In the genomic region with DNA sequence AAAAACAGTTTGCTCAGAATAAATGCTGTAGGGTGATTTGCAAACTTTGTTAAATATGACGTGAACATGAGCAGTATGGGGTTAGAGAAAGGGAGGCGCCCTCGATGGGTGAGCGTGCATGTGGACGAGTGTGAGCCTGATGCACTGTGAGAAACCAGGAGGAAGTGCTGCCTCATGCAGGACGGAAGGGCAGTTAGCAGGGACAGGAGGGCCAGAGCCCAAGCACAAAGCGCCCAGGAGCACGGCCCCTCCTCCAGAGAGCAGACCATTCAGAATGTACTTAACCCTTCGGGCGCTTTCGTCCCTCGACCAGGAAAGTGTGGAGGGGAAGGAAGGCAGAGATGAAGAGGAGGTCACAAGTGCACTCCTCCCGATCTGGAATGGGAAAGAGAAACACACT, we compare ENCODE assay signal across 13 cellular contexts. TPM values are rescaled to one million over a fixed set of nuclear protein-coding genes. Genes with fewer than 3 reads are reported as not detected.
DNase-seq lines count a peak whose midpoint lies in the region; ATAC-seq, FAIRE-seq and TF ChIP-seq lines count a peak whose summit lies in the region.
"Had no signal": no experiment of that assay in that cellular context is flagged by ENCODE, and none has a peak within 500 bp of the region (broad histone marks: within the 10 kb centered on the region; RNA-seq: fewer than 3 reads in every experiment).

No MANE protein-coding gene starts in this region.

- H3K27ac Mint-ChIP-seq in astrocyte (ENCODE audit: unreplicated experiment) (peak overlapping the region; percentile 70), nephron (peak overlapping the region; percentile 85 to 94 (median 86))

- H3K36me3 ChIP-seq in astrocyte (ENCODE audit: insufficient read depth, low read length) = peaks cover 18% of the 10 kb centered on the region

- ATAC-seq in left cardiac atrium (peak; percentile 63 to 69), HG02798 (IDR thresholded peaks at IDR 0.05; ENCODE audit: poor library complexity, unreplicated experiment) (no peak), HG03097 (IDR thresholded peaks at IDR 0.05; ENCODE audit: low FRiP score, unreplicated experiment) (no peak)
- ATAC-seq: stimulated activated naive CD8-positive, alpha-beta T cell treated with anti-CD3 and anti-CD28 coated beads, Interleukin-15, Interleukin-2, amounts not matched to agents 100 U/mL and 50 U/mL, for 24 hours had no signal

- no peak overlapping the region for H3K4me3 ChIP-seq in astrocyte (ENCODE audit: insufficient read depth, low read depth, low read length)

- intact Hi-C loops in left cardiac atrium (cut with DNase I) = no loop called here

- TF ChIP-seq CTCF in astrocyte (IDR thresholded peaks at IDR 0.05; ENCODE audit: insufficient read depth, low read depth, low read length) (no peak), nephron (IDR thresholded peaks at IDR 0.05; ENCODE audit: unreplicated experiment in 3 of 3) (no peak)

- H3K79me2 ChIP-seq in astrocyte (ENCODE audit: insufficient read depth, low read length) = no peaks in the 10 kb centered on the region

- peak overlapping the region; percentile 38 for H3K4me2 ChIP-seq in astrocyte (ENCODE audit: low read length)

- H3K4me1 Mint-ChIP-seq in astrocyte (ENCODE audit: low read depth, unreplicated experiment) = peaks cover 50% of the 10 kb centered on the region
- peaks cover 56% of the 10 kb centered on the region for H3K4me1 Mint-ChIP-seq in nephron

- no peak overlapping the region for H3K4me3 Mint-ChIP-seq in astrocyte (ENCODE audit: unreplicated experiment)
- peak overlapping the region; percentile 1 to 44 (median 13) for H3K4me3 Mint-ChIP-seq in nephron

- no peaks in the 10 kb centered on the region for H3K27me3 ChIP-seq in astrocyte (ENCODE audit: insufficient read depth, low read length)

- DNase-seq in EH (ENCODE audit: low read depth) (peak; percentile 31), astrocyte (ENCODE audit: low read depth) (peak; percentile 34), left cardiac atrium (peak; percentile 50), GM19238 (ENCODE audit: insufficient read length, low spot score) (no peak)
- no peak for DNase-seq in central memory CD4-positive, alpha-beta T cell
- DNase-seq: activated naive CD4-positive, alpha-beta T cell treated with Interleukin-2 at 50 U/mL for 16 hours; NCI-H446; stimulated activated naive CD8-positive, alpha-beta T cell treated with anti-CD3 and anti-CD28 coated beads, Interleukin-15, Interleukin-2, amounts not matched to agents 100 U/mL and 50 U/mL, for 24 hours; T-helper 2 cell had no signal

- H3K4me1 ChIP-seq in astrocyte (ENCODE audit: insufficient read depth, low read length) = peaks cover 49% of the 10 kb centered on the region

- H3K27ac ChIP-seq in astrocyte (ENCODE audit: low read depth, low read length) = peak overlapping the region; percentile 22
- H3K27ac ChIP-seq: C4-2B had no signal

- H3K9me3 ChIP-seq in astrocyte (ENCODE audit: insufficient read depth, low read depth, low read length) = no peaks in the 10 kb centered on the region

- no peaks in the 10 kb centered on the region for H3K9me3 Mint-ChIP-seq in astrocyte (ENCODE audit: unreplicated experiment)
- H3K9me3 Mint-ChIP-seq in nephron = no peaks in the 10 kb centered on the region

- no peaks in the 10 kb centered on the region for H4K20me1 ChIP-seq in astrocyte (ENCODE audit: insufficient read depth, low read length)

- no peaks in the 10 kb centered on the region for H3K27me3 Mint-ChIP-seq in astrocyte (ENCODE audit: low read depth, unreplicated experiment)
- H3K27me3 Mint-ChIP-seq in nephron (ENCODE audit: low read depth) = no peaks in the 10 kb centered on the region

- peaks cover 7% of the 10 kb centered on the region for H3K36me3 Mint-ChIP-seq in astrocyte (ENCODE audit: low read depth, unreplicated experiment)
- H3K36me3 Mint-ChIP-seq in nephron (ENCODE audit: low read depth) = peaks cover 27% of the 10 kb centered on the region

- FAIRE-seq in astrocyte (lab: Jason Lieb, UNC) = no peak

- H2AFZ ChIP-seq in astrocyte (ENCODE audit: low read depth, low read length) = no peak overlapping the region

- H3K9ac ChIP-seq in astrocyte (ENCODE audit: low read length) = peak overlapping the region; percentile 2

RNA-seq across cellular contexts. Expression of a gene that starts 44.9 kb away (rescaled TPM):
- total RNA-seq in astrocyte (6.8 and 8.6 TPM in 2 replicates), left cardiac atrium (10 to 100 TPM; 10.9 to 11.5 TPM)

RNA-seq across cellular contexts. Expression of a gene that starts 51.2 kb away (rescaled TPM):
- total RNA-seq in astrocyte (32.7 and 33.4 TPM in 2 replicates), left cardiac atrium (10 to 100 TPM; 34.5 to 35.3 TPM)

RNA-seq across cellular contexts. Expression of a gene that starts 54.3 kb away (rescaled TPM):
- total RNA-seq in astrocyte (22.5 and 23.9 TPM in 2 replicates), left cardiac atrium (10 to 100 TPM; 18.7 to 20.4 TPM)

Comparison
In these comparisons a context has a peak if more than half of its experiments do, and no peak if none do; other contexts are left out.
1. DNase-seq: peak in EH (single experiment), astrocyte (single experiment) and left cardiac atrium (single experiment); none in GM19238 (single experiment) and central memory CD4-positive, alpha-beta T cell (single experiment).
2. ATAC-seq: peak in left cardiac atrium (2 of 2); none in HG02798 (single experiment) and HG03097 (single experiment).